13 cellular contexts compared by ENCODE assay signal in genomic region chr1:43360616-43361015, GRCh38. TPM values are rescaled to one million over a fixed set of nuclear protein-coding genes. Genes with fewer than 3 reads are reported as not detected.
DNase-seq lines count a peak whose midpoint lies in the region; ATAC-seq and TF ChIP-seq lines count a peak whose summit lies in the region.
"Had no signal": no experiment of that assay in that cellular context is flagged by ENCODE, and none has a peak within 500 bp of the region (broad histone marks: within the 10 kb centered on the region; RNA-seq: fewer than 3 reads in every experiment).

No MANE protein-coding gene starts in this region.

- peak overlapping the region in 3 of 6 donors; percentile 2 to 76 (median 33) for H3K27ac Mint-ChIP-seq in immature natural killer cell

- peaks cover 47% of the 10 kb centered on the region for H3K79me2 ChIP-seq in ACC112 (ENCODE audit: control insufficient read depth, insufficient read depth, low read length, unreplicated experiment)
- H3K79me2 ChIP-seq in GM23248 (ENCODE audit: insufficient read depth), result peaks cover 66% of the 10 kb centered on the region
- peaks cover 19% of the 10 kb centered on the region for H3K79me2 ChIP-seq in hepatocyte

- H3K9me3 Mint-ChIP-seq in immature natural killer cell, result no peaks in the 10 kb centered on the region

- no peak for TF ChIP-seq CTCF in VCaP (conservative IDR thresholded peaks at IDR 0.05)
- TF ChIP-seq CTCF in hepatocyte (IDR thresholded peaks at IDR 0.05; ENCODE audit: poor library complexity), result no peak
- no peak for TF ChIP-seq CTCF in dorsolateral prefrontal cortex (IDR thresholded peaks at IDR 0.05 in 54 of 56, conservative IDR thresholded peaks at IDR 0.05 in 2 of 56; ENCODE audit: low read depth in 1 of 56, partially characterized antibody in 56 of 56)

- peaks cover 2 to 5% (median 3%) of the 10 kb centered on the region in 3 donors for H3K27me3 Mint-ChIP-seq in immature natural killer cell (ENCODE audit: low read depth in 3 of 3)

- peaks cover 45% of the 10 kb centered on the region for H3K4me1 ChIP-seq in ACC112 (ENCODE audit: control insufficient read depth, insufficient read depth, low read length, unreplicated experiment)
- H3K4me1 ChIP-seq in GM23248 (ENCODE audit: insufficient read depth), result peaks cover 12% of the 10 kb centered on the region
- H3K4me1 ChIP-seq in hepatocyte (ENCODE audit: insufficient read depth), result no peaks in the 10 kb centered on the region

- WGBS in GM23248 (ENCODE audit: low coverage in 1 of 2, low lambda C conversion rate in 2 of 2, missing lambda C conversion rate in 2 of 2), 2 experiments, result 75 to 77% methylated on average over 4 of the region's 4 CpGs
- 90% methylated on average over 4 of the region's 4 CpGs for WGBS in hepatocyte (ENCODE audit: low lambda C conversion rate, missing lambda C conversion rate)

- peak overlapping the region in 2 of 5 donors; percentile 5 to 35 for H3K4me3 Mint-ChIP-seq in immature natural killer cell

- H3K9me3 ChIP-seq in GM23248 (ENCODE audit: low read depth), result no peaks in the 10 kb centered on the region
- H3K9me3 ChIP-seq in hepatocyte (ENCODE audit: low read depth), result no peaks in the 10 kb centered on the region
- H3K9me3 ChIP-seq: adrenal gland had no signal

- H3K4me2 ChIP-seq in GM23248 (ENCODE audit: unreplicated experiment), result peak overlapping the region; percentile 92
- peak overlapping the region; percentile 89 for H3K4me2 ChIP-seq in hepatocyte

- H4K20me1 ChIP-seq in GM23248 (ENCODE audit: insufficient read depth), result no peaks in the 10 kb centered on the region
- H4K20me1 ChIP-seq in hepatocyte (ENCODE audit: insufficient read depth, poor library complexity, severe bottlenecking), result no peaks in the 10 kb centered on the region

- no peak overlapping the region for H3K27ac ChIP-seq in ACC112 (ENCODE audit: low read depth, low read length)
- H3K27ac ChIP-seq in GM23248, result no peak overlapping the region
- peak overlapping the region; percentile 87; the same call in 1 of the 2 replicates for H3K27ac ChIP-seq in VCaP
- no peak overlapping the region for H3K27ac ChIP-seq in hepatocyte
- peak overlapping the region in 4 of 59 donors; percentile 2 to 34 (median 28) for H3K27ac ChIP-seq in dorsolateral prefrontal cortex
- H3K27ac ChIP-seq: adrenal gland had no signal

- H3K4me3 ChIP-seq in ACC112 (ENCODE audit: low read depth, low read length), result peak overlapping the region; percentile 79
- H3K4me3 ChIP-seq in GM23248, result peak overlapping the region; percentile 97
- no peak overlapping the region for H3K4me3 ChIP-seq in hepatocyte
- no peak overlapping the region for H3K4me3 ChIP-seq in dorsolateral prefrontal cortex
- H3K4me3 ChIP-seq: adrenal gland had no signal

- H3K27me3 ChIP-seq in ACC112 (ENCODE audit: insufficient read depth, low read length), result no peaks in the 10 kb centered on the region
- H3K27me3 ChIP-seq in GM23248 (replicated peaks; ENCODE audit: insufficient read depth), result no peaks in the 10 kb centered on the region
- H3K27me3 ChIP-seq in hepatocyte, result no peaks in the 10 kb centered on the region
- H3K27me3 ChIP-seq in dorsolateral prefrontal cortex, result no peaks in the 10 kb centered on the region
- H3K27me3 ChIP-seq: adrenal gland had no signal

- peaks cover 61% of the 10 kb centered on the region for H3F3A ChIP-seq in GM23248 (ENCODE audit: insufficient read depth)

- H3K36me3 ChIP-seq in ACC112 (ENCODE audit: insufficient read depth, low read length), result peaks cover 34% of the 10 kb centered on the region
- peaks cover 20% of the 10 kb centered on the region for H3K36me3 ChIP-seq in GM23248 (ENCODE audit: low read depth)
- H3K36me3 ChIP-seq in hepatocyte (replicated peaks; ENCODE audit: insufficient read depth, low read depth), result no peaks in the 10 kb centered on the region

- peaks cover 10 to 28% (median 10%) of the 10 kb centered on the region in 3 donors for H3K36me3 Mint-ChIP-seq in immature natural killer cell

- in situ Hi-C loops in GM23248 (cut with MboI), result no loop called here

- intact Hi-C loops in dorsolateral prefrontal cortex (cut with DNase I), result no loop called here

- DNase-seq in GM23248 (no peak), hepatocyte (ENCODE audit: low spot score) (no peak), immature natural killer cell (no peak), dorsolateral prefrontal cortex (no peak), medulla oblongata (ENCODE audit: extremely low spot score) (no peak)
- DNase-seq: adrenal gland, DMS 273 treated with DMSO at 0.1 percent for 48 hours, KBM-7, NCI-H524, substantia nigra had no signal

- no peak for ATAC-seq in GM21360 (IDR thresholded peaks at IDR 0.05; ENCODE audit: unreplicated experiment)

- no peak overlapping the region for H3K9ac ChIP-seq in GM23248

- H2AFZ ChIP-seq in ACC112 (ENCODE audit: low read length, unreplicated experiment), result no peak overlapping the region
- no peak overlapping the region for H2AFZ ChIP-seq in GM23248
- no peak overlapping the region for H2AFZ ChIP-seq in hepatocyte

- H3K9me2 ChIP-seq in GM23248 (ENCODE audit: insufficient read depth) (no peaks in the 10 kb centered on the region), hepatocyte (replicated peaks; ENCODE audit: insufficient read depth) (no peaks in the 10 kb centered on the region)

- peaks cover 29 to 38% of the 10 kb centered on the region in 2 donors for H3K4me1 Mint-ChIP-seq in immature natural killer cell

RNA-seq across cellular contexts. Expression of gene CDC20, which starts 1.8 kb away (rescaled TPM):
- 50.2 and 50.9 TPM in 2 replicates for total RNA-seq in GM23248 (2014; rRNA removed; shearing (Covaris generic))
- polyA plus RNA-seq in GM23248 (2016; fragmentation: Nextera tagmentation; extraction: Ambion mirVana) (48.9 and 55.8 TPM in 2 replicates), hepatocyte (19.7 and 21.5 TPM in 2 replicates), immature natural killer cell (1 to 10 TPM in 2 of 3 donors, under 1 TPM in 1; 0.69 to 4.0 (median 3.0) TPM)
- total RNA-seq in hepatocyte (12.2 and 13.6 TPM in 2 replicates), dorsolateral prefrontal cortex (1 to 10 TPM in 73 of 120 experiments, under 1 TPM in 34, not detected in 13; 0.32 to 6.8 (median 1.5) TPM)

RNA-seq across cellular contexts. Expression of gene ELOVL1, which starts 7.2 kb away (rescaled TPM):
- total RNA-seq in GM23248 (2014; rRNA removed; shearing (Covaris generic)), result 106 and 107 TPM in 2 replicates
- polyA plus RNA-seq in GM23248 (2016; fragmentation: Nextera tagmentation; extraction: Ambion mirVana) (152 and 155 TPM in 2 replicates), hepatocyte (175 and 185 TPM in 2 replicates), immature natural killer cell (100 to 1,000 TPM in 2 of 3 donors, 10 to 100 TPM in 1; 99.8 to 189 (median 113) TPM)
- total RNA-seq in hepatocyte (90.8 and 92.4 TPM in 2 replicates), dorsolateral prefrontal cortex (100 to 1,000 TPM in 29 of 120 experiments, 10 to 100 TPM in 91; 27.1 to 291 (median 70.1) TPM)

RNA-seq across cellular contexts. Expression of gene MPL, which starts 23.0 kb away (rescaled TPM):
- not detected in 2 replicates for total RNA-seq in GM23248 (2014; rRNA removed; shearing (Covaris generic))
- polyA plus RNA-seq in GM23248 (2016; fragmentation: Nextera tagmentation; extraction: Ambion mirVana) (not detected in 2 replicates), hepatocyte (0.16 and 0.54 TPM in 2 replicates), immature natural killer cell (under 1 TPM in 1 of 3 donors, not detected in 2; 0.57 TPM)
- total RNA-seq in hepatocyte (not detected in 2 replicates), dorsolateral prefrontal cortex (1 to 10 TPM in 57 of 120 experiments, under 1 TPM in 47, not detected in 16; 0.23 to 3.6 (median 1.1) TPM)

RNA-seq across cellular contexts. Expression of gene MED8, which starts 29.0 kb away (rescaled TPM):
- 51.1 and 53.5 TPM in 2 replicates for total RNA-seq in GM23248 (2014; rRNA removed; shearing (Covaris generic))
- polyA plus RNA-seq in GM23248 (2016; fragmentation: Nextera tagmentation; extraction: Ambion mirVana) (78.3 and 80.6 TPM in 2 replicates), hepatocyte (68.3 and 70.4 TPM in 2 replicates), immature natural killer cell (10 to 100 TPM; 24.8 to 43.3 (median 31.4) TPM)
- total RNA-seq in hepatocyte (58.6 and 60.6 TPM in 2 replicates), dorsolateral prefrontal cortex (10 to 100 TPM; 24.8 to 43.7 (median 34.9) TPM)

RNA-seq across cellular contexts. Expression of gene SZT2, which starts 29.1 kb away (rescaled TPM):
- 12.6 and 23.8 TPM in 2 replicates for total RNA-seq in GM23248 (2014; rRNA removed; shearing (Covaris generic))
- polyA plus RNA-seq in GM23248 (2016; fragmentation: Nextera tagmentation; extraction: Ambion mirVana) (5.6 and 6.4 TPM in 2 replicates), hepatocyte (13.8 and 14.8 TPM in 2 replicates), immature natural killer cell (1 to 10 TPM; 3.4 to 8.3 (median 4.5) TPM)
- total RNA-seq in hepatocyte (13.7 and 18.8 TPM in 2 replicates), dorsolateral prefrontal cortex (100 to 1,000 TPM in 19 of 120 experiments, 10 to 100 TPM in 101; 48.6 to 133 (median 84.0) TPM)

Comparison
In these comparisons a context has a peak if more than half of its experiments do, and no peak if none do; other contexts are left out.
1. H3K4me3 ChIP-seq: peak in ACC112 (single experiment) and GM23248 (single experiment); none in hepatocyte (single experiment) and dorsolateral prefrontal cortex (0 of 59).